In the genomic region with DNA sequence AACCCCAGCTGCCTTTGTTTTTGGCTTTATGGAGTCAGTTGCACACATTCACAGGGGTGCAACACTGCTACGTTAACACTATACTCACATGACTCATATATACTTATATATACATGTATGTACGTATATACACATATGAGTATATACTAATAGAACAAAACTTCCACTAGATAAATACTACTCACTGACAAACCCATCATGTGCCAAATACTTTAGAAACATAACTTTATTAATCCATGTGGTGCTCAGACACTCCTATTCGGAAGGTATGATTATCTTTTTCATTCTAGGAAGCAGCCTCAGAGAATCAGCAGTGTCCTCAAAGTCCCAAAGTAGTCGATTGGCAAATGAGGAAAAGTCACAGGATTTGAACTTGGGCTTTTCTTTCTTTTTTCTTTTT, we compare ENCODE assay signal across 15 cellular contexts. TPM values are rescaled to one million over a fixed set of nuclear protein-coding genes. Genes with fewer than 3 reads are reported as not detected.
DNase-seq lines count a peak whose midpoint lies in the region; ATAC-seq and TF ChIP-seq lines count a peak whose summit lies in the region.
"Had no signal": no experiment of that assay in that cellular context is flagged by ENCODE, and none has a peak within 500 bp of the region (broad histone marks: within the 10 kb centered on the region; RNA-seq: fewer than 3 reads in every experiment).

No MANE protein-coding gene starts in this region.

- H3K9me2 ChIP-seq in DOHH2 (replicated peaks; ENCODE audit: control insufficient read depth, low read length), result no peaks in the 10 kb centered on the region

- H3K27ac Mint-ChIP-seq in activated T-helper 2 cell treated with anti-CD3 and anti-CD28 coated beads, Interferon-gamma antibody, Interleukin-2, Interleukin-4, amounts not matched to agents 10 μg/mL and 5 μg/mL and 100 μg/mL, durations not matched to agents 14 hours and 24 hours and 36 hours, result peak overlapping the region; percentile 77

- peaks cover 0 to 19% (median 7%) of the 10 kb centered on the region in 11 experiments; a peak in 18 of 22 replicates for H4K20me1 ChIP-seq in BLaER1 treated with 17β-estradiol and CSF1 and Interleukin-3, amounts not matched to agents 10 nM and 100 nM
- H4K20me1 ChIP-seq in DOHH2 (ENCODE audit: control insufficient read depth, insufficient read depth, low read depth, low read length), result peaks cover 5% of the 10 kb centered on the region

- peak overlapping the region in 10 of 11 experiments; percentile 47 to 99 (median 70); a peak in 18 of 22 replicates for H3K9ac ChIP-seq in BLaER1 treated with 17β-estradiol and CSF1 and Interleukin-3, amounts not matched to agents 10 nM and 100 nM

- peaks cover 40% of the 10 kb centered on the region for H3F3A ChIP-seq in DOHH2 (ENCODE audit: control insufficient read depth, insufficient read depth)

- in situ Hi-C loops in brain microvascular endothelial cell (cut with HindIII; ENCODE audit: low pct_ligation_motif_present, low sequenced_read_pairs), result no loop called here

- peaks cover 0 to 4% (median 2%) of the 10 kb centered on the region in 11 experiments; a peak in 13 of 22 replicates for H3K9me3 ChIP-seq in BLaER1 treated with 17β-estradiol and CSF1 and Interleukin-3, amounts not matched to agents 10 nM and 100 nM (replicated peaks in 1 of 11)
- no peaks in the 10 kb centered on the region for H3K9me3 ChIP-seq in DOHH2 (ENCODE audit: control insufficient read depth, insufficient read depth, low read length)
- H3K9me3 ChIP-seq: colonic mucosa had no signal

- ATAC-seq in HG03378 (IDR thresholded peaks at IDR 0.05; ENCODE audit: unreplicated experiment), result peak; percentile 15
- ATAC-seq: heart right ventricle; naive thymus-derived CD4-positive, alpha-beta T cell; Right ventricle myocardium inferior had no signal

- H3K27ac ChIP-seq in BLaER1 treated with 17β-estradiol and CSF1 and Interleukin-3, amounts not matched to agents 10 nM and 100 nM, result peak overlapping the region; percentile 40 to 98 (median 86); a peak in 21 of 22 replicates
- H3K27ac ChIP-seq in DOHH2 (ENCODE audit: low read depth, low read length) (peak overlapping the region; percentile 53), brain microvascular endothelial cell (no peak overlapping the region)
- H3K27ac ChIP-seq: colonic mucosa, heart right ventricle had no signal

- peaks cover 59% of the 10 kb centered on the region for H3K4me1 Mint-ChIP-seq in activated T-helper 2 cell treated with anti-CD3 and anti-CD28 coated beads, Interferon-gamma antibody, Interleukin-2, Interleukin-4, amounts not matched to agents 10 μg/mL and 5 μg/mL and 100 μg/mL, durations not matched to agents 14 hours and 24 hours and 36 hours (ENCODE audit: low read depth)

- no peaks in the 10 kb centered on the region for H3K27me3 Mint-ChIP-seq in activated T-helper 2 cell treated with anti-CD3 and anti-CD28 coated beads, Interferon-gamma antibody, Interleukin-2, Interleukin-4, amounts not matched to agents 10 μg/mL and 5 μg/mL and 100 μg/mL, durations not matched to agents 14 hours and 24 hours and 36 hours (ENCODE audit: low read depth)
- H3K27me3 Mint-ChIP-seq: naive thymus-derived CD4-positive, alpha-beta T cell had no signal

- H3K79me2 ChIP-seq in DOHH2 (ENCODE audit: control insufficient read depth, low read length), result peaks cover 20% of the 10 kb centered on the region

- peaks cover 69 to 93% (median 77%) of the 10 kb centered on the region in 10 experiments for H3K4me1 ChIP-seq in BLaER1 treated with 17β-estradiol and CSF1 and Interleukin-3, amounts not matched to agents 10 nM and 100 nM
- peaks cover 81% of the 10 kb centered on the region for H3K4me1 ChIP-seq in DOHH2 (ENCODE audit: control insufficient read depth, low read length)
- H3K4me1 ChIP-seq: colonic mucosa had no signal

- peak overlapping the region in 1 of 10 experiments; percentile 1; a peak in 3 of 20 replicates for H3K4me3 ChIP-seq in BLaER1 treated with 17β-estradiol and CSF1 and Interleukin-3, amounts not matched to agents 10 nM and 100 nM
- H3K4me3 ChIP-seq in DOHH2 (ENCODE audit: low read length) (peak overlapping the region; percentile 52), brain microvascular endothelial cell (ENCODE audit: low read depth, low read length) (no peak overlapping the region)
- H3K4me3 ChIP-seq: colonic mucosa, heart right ventricle had no signal

- no peaks in the 10 kb centered on the region for H3K27me3 ChIP-seq in BLaER1 treated with 17β-estradiol and CSF1 and Interleukin-3, amounts not matched to agents 10 nM and 100 nM
- H3K27me3 ChIP-seq in DOHH2 (ENCODE audit: control insufficient read depth, low read length), result no peaks in the 10 kb centered on the region
- H3K27me3 ChIP-seq in brain microvascular endothelial cell (replicated peaks), result no peaks in the 10 kb centered on the region
- H3K27me3 ChIP-seq: colonic mucosa had no signal

- H3K36me3 Mint-ChIP-seq in activated T-helper 2 cell treated with anti-CD3 and anti-CD28 coated beads, Interferon-gamma antibody, Interleukin-2, Interleukin-4, amounts not matched to agents 10 μg/mL and 5 μg/mL and 100 μg/mL, durations not matched to agents 14 hours and 24 hours and 36 hours (ENCODE audit: low read depth), result peaks cover 23% of the 10 kb centered on the region

- TF ChIP-seq CTCF in DOHH2 (IDR thresholded peaks at IDR 0.05; ENCODE audit: low read depth, low read length, poor library complexity, severe bottlenecking), result no peak
- no peak for TF ChIP-seq CTCF in brain microvascular endothelial cell (IDR thresholded peaks at IDR 0.05; ENCODE audit: low read depth, low read length, missing control alignments)

- intact Hi-C loops in activated T-helper 2 cell treated with anti-CD3 and anti-CD28 coated beads, Interferon-gamma antibody, Interleukin-2, Interleukin-4, amounts not matched to agents 10 μg/mL and 5 μg/mL and 100 μg/mL, durations not matched to agents 14 hours and 24 hours and 36 hours (cut with micrococcal nuclease), result loop anchor here (1.0 to 10.0 kb wide), 4 partner anchors 20 to 1303 kb away; no protein-coding TSS in a partner anchor

- DNase-seq in activated T-helper 2 cell treated with anti-CD3 and anti-CD28 coated beads, Interferon-gamma antibody, Interleukin-2, Interleukin-4, amounts not matched to agents 10 μg/mL and 5 μg/mL and 100 μg/mL, durations not matched to agents 14 hours and 24 hours and 36 hours (ENCODE audit: low spot score), result no peak
- DNase-seq in brain microvascular endothelial cell, result no peak
- no peak for DNase-seq in HPDE6-E6E7 (ENCODE audit: extremely low spot score)
- DNase-seq in COLO668 (lab: John Stamatoyannopoulos, UW; ENCODE audit: unreplicated experiment), result no peak
- DNase-seq: activated naive CD4-positive, alpha-beta T cell treated with Interleukin-2 at 50 U/mL for 16 hours; colonic mucosa; heart right ventricle; naive thymus-derived CD4-positive, alpha-beta T cell; NCI-H2029 treated with DMSO at 0.1 percent for 48 hours; stimulated activated CD4-positive, alpha-beta T cell treated with anti-CD3 and anti-CD28 coated beads, Interleukin-4, amount 100 ng/mL, for 1 hour had no signal

- H3K4me2 ChIP-seq in BLaER1 treated with 17β-estradiol and CSF1 and Interleukin-3, amounts not matched to agents 10 nM and 100 nM, result peak overlapping the region; percentile 79 to 96 (median 89)
- H3K4me2 ChIP-seq in DOHH2 (ENCODE audit: low read length), result peak overlapping the region; percentile 72

- H3K9me3 Mint-ChIP-seq in activated T-helper 2 cell treated with anti-CD3 and anti-CD28 coated beads, Interferon-gamma antibody, Interleukin-2, Interleukin-4, amounts not matched to agents 10 μg/mL and 5 μg/mL and 100 μg/mL, durations not matched to agents 14 hours and 24 hours and 36 hours, result peaks cover 4% of the 10 kb centered on the region

- peaks cover 4 to 20% (median 13%) of the 10 kb centered on the region in 11 experiments; a peak in 20 of 22 replicates for H3K36me3 ChIP-seq in BLaER1 treated with 17β-estradiol and CSF1 and Interleukin-3, amounts not matched to agents 10 nM and 100 nM
- H3K36me3 ChIP-seq in DOHH2 (ENCODE audit: control insufficient read depth, low read length) (peaks cover 29% of the 10 kb centered on the region), brain microvascular endothelial cell (replicated peaks) (peaks cover 5% of the 10 kb centered on the region)
- H3K36me3 ChIP-seq: colonic mucosa, heart right ventricle had no signal

- H3K4me3 Mint-ChIP-seq in activated T-helper 2 cell treated with anti-CD3 and anti-CD28 coated beads, Interferon-gamma antibody, Interleukin-2, Interleukin-4, amounts not matched to agents 10 μg/mL and 5 μg/mL and 100 μg/mL, durations not matched to agents 14 hours and 24 hours and 36 hours (ENCODE audit: low read depth), result no peak overlapping the region
- H3K4me3 Mint-ChIP-seq: WTC11 had no signal

RNA-seq across cellular contexts. Expression of gene PMAIP1, which starts 7.9 kb away (rescaled TPM):
- total RNA-seq in activated T-helper 2 cell treated with anti-CD3 and anti-CD28 coated beads, Interferon-gamma antibody, Interleukin-2, Interleukin-4, amounts not matched to agents 10 μg/mL and 5 μg/mL and 100 μg/mL, durations not matched to agents 14 hours and 24 hours and 36 hours, result 41.8 and 42.0 TPM in 2 replicates
